Comparison of ENCODE assay signal across 1 cellular context in genomic region chr3:129439817-129440647, GRCh38.
TF ChIP-seq lines count a peak whose summit lies in the region.

Gene IFT122 (plus strand): TSS chr3:129440224. CDS start chr3:129440331, 107 bp downstream.
Gene MBD4 (minus strand): TSS chr3:129439948. CDS start chr3:129439833, 115 bp downstream.

TF ChIP-seq in HepG2, 621 proteins besides CTCF, POLR2A, EP300 and RAD21 (continued from another document and continues in another):
- TF ChIP-seq KIAA2018 (CRISPR knock-in tag; IDR thresholded peaks at IDR 0.05; ENCODE audit: borderline replicate concordance) (no peak), HMGA1 (CRISPR knock-in tag; conservative IDR thresholded peaks at IDR 0.05) (no peak), ZNF781 (CRISPR knock-in tag; IDR thresholded peaks at IDR 0.05; ENCODE audit: borderline replicate concordance, not compliant biosample characterization) (no peak), FLYWCH1 (CRISPR knock-in tag; IDR thresholded peaks at IDR 0.05) (no peak), ZNF337 (CRISPR knock-in tag; IDR thresholded peaks at IDR 0.05; ENCODE audit: borderline replicate concordance, low read depth) (peak; percentile 70), ZBTB34 (CRISPR knock-in tag; IDR thresholded peaks at IDR 0.05) (no peak; the same call in 1 of the 2 replicates), NFE2L1 (CRISPR knock-in tag; IDR thresholded peaks at IDR 0.05; ENCODE audit: borderline replicate concordance) (peak; percentile 27; the same call in 1 of the 2 replicates), MYNN (CRISPR knock-in tag; IDR thresholded peaks at IDR 0.05; ENCODE audit: low read depth) (no peak), NFKB2 (CRISPR knock-in tag; IDR thresholded peaks at IDR 0.05; ENCODE audit: borderline replicate concordance) (peak; percentile 63; the same call in 1 of the 2 replicates), ZBTB7A (CRISPR knock-in tag; IDR thresholded peaks at IDR 0.05) (peak; percentile 69; the same call in 1 of the 2 replicates), NR2F2 (IDR thresholded peaks at IDR 0.05; ENCODE audit: borderline replicate concordance, low read depth) (no peak), HNF1B (CRISPR knock-in tag; IDR thresholded peaks at IDR 0.05) (peak; percentile 82; the same call in 1 of the 2 replicates), FIP1L1 (IDR thresholded peaks at IDR 0.05; ENCODE audit: borderline replicate concordance, insufficient read depth, low read depth, low read length) (no peak), UBTF (CRISPR knock-in tag; IDR thresholded peaks at IDR 0.05) (peak; percentile 86), TFDP2 (CRISPR knock-in tag; IDR thresholded peaks at IDR 0.05) (peak; percentile 78), SSRP1 (CRISPR knock-in tag; IDR thresholded peaks at IDR 0.05) (no peak), ZNF816 (CRISPR knock-in tag; IDR thresholded peaks at IDR 0.05; ENCODE audit: borderline replicate concordance) (no peak), ELF4 (CRISPR knock-in tag; IDR thresholded peaks at IDR 0.05; ENCODE audit: borderline replicate concordance) (0 out of 2 replicates have a peak, but pooled peaks have one; percentile 56), ZSCAN20 (CRISPR knock-in tag; IDR thresholded peaks at IDR 0.05; ENCODE audit: borderline replicate concordance) (no peak), ZNF124 (CRISPR knock-in tag; IDR thresholded peaks at IDR 0.05) (no peak; the same call in 1 of the 2 replicates), YY1 (IDR thresholded peaks at IDR 0.05; ENCODE audit: insufficient read depth, insufficient replicate concordance, low read depth, low read length) (peak; percentile 95), RBAK (CRISPR knock-in tag; IDR thresholded peaks at IDR 0.05) (no peak; the same call in 1 of the 2 replicates), SYNCRIP (IDR thresholded peaks at IDR 0.05; ENCODE audit: insufficient read depth, low read depth, low read length) (no peak), NFATC3 (CRISPR knock-in tag; IDR thresholded peaks at IDR 0.05) (0 out of 2 replicates have a peak, but pooled peaks have one; percentile 75), MYPOP (CRISPR knock-in tag; IDR thresholded peaks at IDR 0.05) (peak; percentile 92; the same call in 1 of the 2 replicates), ZNF503 (CRISPR knock-in tag; IDR thresholded peaks at IDR 0.05) (no peak), ZBTB46 (CRISPR knock-in tag; IDR thresholded peaks at IDR 0.05; ENCODE audit: borderline replicate concordance) (no peak), LCORL (IDR thresholded peaks at IDR 0.05) (no peak), LCORL (CRISPR knock-in tag; IDR thresholded peaks at IDR 0.05) (peak; percentile 80; the same call in 1 of the 2 replicates), SP4 (CRISPR knock-in tag; IDR thresholded peaks at IDR 0.05) (peak; percentile 83), MAFF (IDR thresholded peaks at IDR 0.05; ENCODE audit: low read depth, low read length) (peak; percentile 10; the same call in 1 of the 2 replicates), ATRX (CRISPR knock-in tag; IDR thresholded peaks at IDR 0.05; ENCODE audit: borderline replicate concordance) (no peak)
